Comparison of ENCODE assay signal across 20 cellular contexts in genomic region chr4:142595222-142595871, GRCh38.
"Had no signal": no experiment of that assay in that cellular context is flagged by ENCODE, and none has a peak within 500 bp of the region (broad histone marks: within the 10 kb centered on the region; RNA-seq: fewer than 3 reads in every experiment).

No MANE protein-coding gene starts in this region.

- H3K9me3 ChIP-seq: esophagus squamous epithelium, tibial artery had no signal

- H3K36me3 ChIP-seq: esophagus squamous epithelium, right atrium auricular region, tibial artery had no signal

- H3K4me3 Mint-ChIP-seq: activated CD4-positive, alpha-beta T cell treated with anti-CD3 and anti-CD28 coated beads for 36 hours; activated naive CD8-positive, alpha-beta T cell treated with anti-CD3 and anti-CD28 coated beads for 36 hours; activated T-helper 1 cell treated with anti-CD3 and anti-CD28 coated beads, Interleukin-12 subunit alpha, Interleukin-12 subunit beta, Interleukin-2, Interleukin-4 antibody, amounts not matched to agents 30 ng/mL and 10 ng/mL and 1 ng/mL, durations not matched to agents 14 hours and 24 hours and 36 hours; effector memory CD8-positive, alpha-beta T cell; nephron progenitor cell; WTC11 had no signal

- ATAC-seq: activated CD4-positive, alpha-beta T cell treated with anti-CD3 and anti-CD28 coated beads for 36 hours; effector memory CD8-positive, alpha-beta T cell; stimulated activated naive CD8-positive, alpha-beta T cell treated with anti-CD3 and anti-CD28 coated beads, Interleukin-15, Interleukin-2, amounts not matched to agents 100 U/mL and 50 U/mL, for 24 hours; WTC11 had no signal

- H3K27me3 Mint-ChIP-seq: activated CD4-positive, alpha-beta T cell treated with anti-CD3 and anti-CD28 coated beads for 36 hours; activated naive CD8-positive, alpha-beta T cell treated with anti-CD3 and anti-CD28 coated beads for 36 hours; effector memory CD8-positive, alpha-beta T cell had no signal

- H3K9me3 Mint-ChIP-seq: nephron progenitor cell had no signal

- H3K4me1 ChIP-seq: right atrium auricular region had no signal

- H3K27ac Mint-ChIP-seq: activated CD4-positive, alpha-beta T cell treated with anti-CD3 and anti-CD28 coated beads for 36 hours; activated naive CD8-positive, alpha-beta T cell treated with anti-CD3 and anti-CD28 coated beads for 36 hours; activated T-helper 1 cell treated with anti-CD3 and anti-CD28 coated beads, Interleukin-12 subunit alpha, Interleukin-12 subunit beta, Interleukin-2, Interleukin-4 antibody, amounts not matched to agents 30 ng/mL and 10 ng/mL and 1 ng/mL, durations not matched to agents 14 hours and 24 hours and 36 hours; effector memory CD8-positive, alpha-beta T cell; nephron progenitor cell; WTC11 had no signal

- H3K4me1 Mint-ChIP-seq: nephron progenitor cell, WTC11 had no signal

- H3K4me3 ChIP-seq: esophagus squamous epithelium, lung, right atrium auricular region, tibial artery had no signal

- H3K36me3 Mint-ChIP-seq: WTC11 had no signal

- H3K27me3 ChIP-seq: esophagus squamous epithelium, right atrium auricular region, tibial artery had no signal

- DNase-seq: activated CD4-positive, alpha-beta T cell treated with anti-CD3 and anti-CD28 coated beads for 36 hours; activated CD4-positive, alpha-beta T cell treated with anti-CD3 and anti-CD28 coated beads, Interleukin-2, amount 50 U/mL, for 48 hours; activated gamma-delta T cell treated with Interleukin-2 at 50 U/mL for 16 hours; activated naive CD8-positive, alpha-beta T cell treated with anti-CD3 and anti-CD28 coated beads for 36 hours; activated T-cell treated with anti-CD3 and anti-CD28 coated beads for 4 hours; amniotic stem cell; caudate nucleus; effector memory CD8-positive, alpha-beta T cell; esophagus squamous epithelium; midbrain; nephron progenitor cell; nucleus accumbens; stimulated activated CD4-positive, alpha-beta T cell treated with anti-CD3 and anti-CD28 coated beads, Interleukin-2, amount 100 ng/mL, for 24 hours; stimulated activated naive CD8-positive, alpha-beta T cell treated with anti-CD3 and anti-CD28 coated beads, Interleukin-15, Interleukin-2, amounts not matched to agents 100 U/mL and 50 U/mL, for 24 hours; substantia nigra; tibial artery had no signal

- H3K27ac ChIP-seq: esophagus squamous epithelium, right atrium auricular region, tibial artery had no signal
